Comparison of ENCODE assay signal across 8 cellular contexts in the genomic region with DNA sequence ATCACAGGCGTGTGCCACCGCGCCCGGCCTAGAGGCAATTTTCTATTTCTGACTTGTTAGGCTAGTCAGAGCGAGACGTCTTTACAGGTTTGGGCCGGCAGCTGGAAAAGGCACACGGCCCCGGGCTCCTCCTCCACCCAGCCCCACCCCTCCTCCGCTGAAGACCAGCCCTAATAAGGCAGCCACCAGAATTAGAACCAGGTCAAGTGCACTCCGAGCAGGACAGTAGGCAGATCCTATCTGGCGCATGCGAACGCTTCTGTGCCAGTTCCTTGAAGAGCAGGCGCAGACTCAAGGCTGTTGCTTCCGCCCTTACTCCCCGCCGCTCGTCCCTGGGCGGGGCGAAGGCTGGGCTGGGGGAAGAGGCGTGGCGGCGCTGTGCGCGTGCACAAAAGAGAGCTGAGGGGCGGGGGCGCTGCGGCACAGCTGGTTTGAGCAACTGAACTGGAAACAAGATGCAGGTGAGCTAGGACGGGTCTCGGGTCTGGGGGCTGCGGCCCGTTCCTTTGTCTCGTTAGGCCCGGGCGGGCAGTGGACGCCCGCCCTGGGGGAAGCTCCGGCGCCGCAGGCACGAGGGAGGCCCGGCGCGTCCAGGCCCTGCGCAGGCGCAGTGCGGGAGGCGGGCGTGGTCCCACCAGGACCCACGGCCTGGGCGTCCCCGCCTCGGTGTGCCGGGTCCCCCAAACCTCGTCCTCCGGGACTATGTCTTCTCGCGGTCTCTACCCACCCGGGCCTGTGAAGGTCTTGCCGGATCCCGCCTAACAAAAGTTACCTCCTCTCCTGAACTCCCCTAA. TPM values are rescaled to one million over a fixed set of nuclear protein-coding genes. Genes with fewer than 3 reads are reported as not detected.
A peak's percentile ranks its signal among the peaks of the same experiment; 100 is the strongest.
DNase-seq lines count a peak whose midpoint lies in the region; ATAC-seq, FAIRE-seq and TF ChIP-seq lines count a peak whose summit lies in the region.

PDCL3 (plus strand) TSS at position 381 of the 794 bp plus-strand sequence; CDS start at position 456, 75 bp downstream.

- peaks cover 48% of the 10 kb centered on the region for H3K4me1 Mint-ChIP-seq in CD4-positive, alpha-beta T cell (ENCODE audit: low read depth)

- intact Hi-C loops in CD4-positive, alpha-beta T cell (cut with DNase I, micrococcal nuclease): loop anchor here (1.0 to 10.0 kb wide), 4 partner anchors 18 to 689 kb away; partner anchors contain the start of genes CNOT11 (in 1 of the 2) and TBC1D8 (in 1 of the 2)
- intact Hi-C loops in HepG2 (cut with micrococcal nuclease; ENCODE audit: unreplicated experiment): loop anchor here (5.0 kb wide), 1 partner anchor 146 kb away; the partner anchor contains the start of gene CHST10

- no peaks in the 10 kb centered on the region for H3K9me3 Mint-ChIP-seq in CD4-positive, alpha-beta T cell

- peak within 1 kb of the TSS; percentile 94 for H3K4me3 Mint-ChIP-seq in CD4-positive, alpha-beta T cell

- CTCF ChIA-PET in CD4-positive, alpha-beta T cell (lab: Charles Lee): interaction anchor here (0.7 to 2.6 kb wide), 6 partner anchors 17 to 440 kb away, joined by 3 to 14 read pairs (median 4); no protein-coding TSS in a partner anchor
- CTCF ChIA-PET in HepG2 (lab: Yijun Ruan, JAX; ENCODE audit: low intra/inter-chr PET ratio, low total read pairs): no interaction called here

- H4K20me1 ChIP-seq in HepG2 (ENCODE audit: insufficient read depth, low read length): no peaks in the 10 kb centered on the region

- peak; percentile 66 for TF ChIP-seq RAD21 in HepG2 (CRISPR knock-in tag; IDR thresholded peaks at IDR 0.05)

- peak within 1 kb of the TSS; percentile 63 to 100 (median 99) for H3K4me3 ChIP-seq in HepG2 (replicated peaks in 1 of 3; ENCODE audit: insufficient read depth in 1 of 3, low read depth in 2 of 3, low read length in 3 of 3)

- 0% methylated on average over 21 of the region's 62 CpGs for WGBS in HepG2 (ENCODE audit: low lambda C conversion rate)

- FAIRE-seq in HepG2 (lab: Jason Lieb, UNC): peak; percentile 98

- peaks cover 2 to 10% of the 10 kb centered on the region in 2 experiments; a peak in 4 of 5 replicates for H3K36me3 ChIP-seq in HepG2 (replicated peaks in 1 of 2; ENCODE audit: control insufficient read depth in 1 of 2, insufficient read depth in 2 of 2, low read length in 2 of 2)

- TF ChIP-seq EP300 in HepG2 (IDR thresholded peaks at IDR 0.05; ENCODE audit: low read depth in 2 of 2, low read length in 2 of 2) (no peak), HepG2 (CRISPR knock-in tag; IDR thresholded peaks at IDR 0.05; ENCODE audit: borderline replicate concordance) (peak; percentile 49; the same call in 1 of the 2 replicates)

- H3K4me2 ChIP-seq in HepG2 (ENCODE audit: low read depth, low read length): peak within 1 kb of the TSS; percentile 98

- no peaks in the 10 kb centered on the region for H3K9me3 ChIP-seq in CD4-positive, alpha-beta T cell (ENCODE audit: control insufficient read depth, low read length)
- H3K9me3 ChIP-seq in HepG2 (ENCODE audit: low read length): no peaks in the 10 kb centered on the region

- no peaks in the 10 kb centered on the region for H3K27me3 ChIP-seq in CD4-positive, alpha-beta T cell (ENCODE audit: control insufficient read depth, insufficient read depth, low read length)
- H3K27me3 ChIP-seq in HepG2 (ENCODE audit: control insufficient read depth in 1 of 2, insufficient read depth in 2 of 2, low read length in 2 of 2): no peaks in the 10 kb centered on the region; a peak in 1 of 5 replicates

- peaks cover 45% of the 10 kb centered on the region for H3K4me1 ChIP-seq in HepG2 (ENCODE audit: insufficient read depth, low read length)

- BruUV-seq in HepG2 (replicated peaks; lab: Mats Ljungman, UMichigan): TSS peak; percentile 87

- peak; percentile 88 for ATAC-seq in CD4-positive, alpha-beta T cell (ENCODE audit: poor library complexity)
- ATAC-seq in GM19397 (IDR thresholded peaks at IDR 0.05; ENCODE audit: unreplicated experiment): peak; percentile 94
- ATAC-seq in HG03571 (IDR thresholded peaks at IDR 0.05; ENCODE audit: unreplicated experiment): peak; percentile 91
- ATAC-seq in HepG2: peak; percentile 96

- peak within 1 kb of the TSS; percentile 98 for H3K9ac ChIP-seq in HepG2 (ENCODE audit: insufficient read depth, low read depth, low read length)

- H3K36me3 Mint-ChIP-seq in CD4-positive, alpha-beta T cell (ENCODE audit: low read depth): peaks cover 30% of the 10 kb centered on the region

- DNase-seq in CD4-positive, alpha-beta T cell: peak; percentile 88 to 94 (median 92)
- DNase-seq in NCI-H82 (lab: John Stamatoyannopoulos, UW): peak; percentile 99
- DNase-seq in activated CD4-positive, alpha-beta T cell treated with anti-CD3 and anti-CD28 coated beads, Interleukin-2, amount 50 U/mL, for 48 hours: peak; percentile 92 to 93
- DNase-seq in dermis microvascular lymphatic vessel endothelial cell (ENCODE audit: low read depth in 2 of 2): peak; percentile 79 to 98
- DNase-seq in HepG2 (ENCODE audit: low spot score): peak; percentile 98
- peak; percentile 94 for DNase-seq in stimulated activated CD4-positive, alpha-beta T cell treated with anti-CD3 and anti-CD28 coated beads, Interleukin-4, amount 100 ng/mL, for 1 hour

- H3K27ac ChIP-seq in CD4-positive, alpha-beta T cell (ENCODE audit: low read depth, low read length): peak within 1 kb of the TSS; percentile 74
- peak within 1 kb of the TSS; percentile 87 for H3K27ac ChIP-seq in HepG2 (ENCODE audit: extremely low read length, insufficient read depth, low read length)

- peak; percentile 83 to 91 for TF ChIP-seq POLR2A in HepG2 (IDR thresholded peaks at IDR 0.05; ENCODE audit: insufficient read depth in 1 of 2, low read depth in 2 of 2, low read length in 2 of 2)

- TF ChIP-seq CTCF in CD4-positive, alpha-beta T cell (IDR thresholded peaks at IDR 0.05): no peak
- TF ChIP-seq CTCF in HepG2 (CRISPR knock-in tag; IDR thresholded peaks at IDR 0.05): peak; percentile 64

- peak within 1 kb of the TSS; percentile 97 for H2AFZ ChIP-seq in HepG2 (ENCODE audit: low read length)

- in situ Hi-C loops in HepG2 (cut with HindIII; ENCODE audit: extremely low pct_ligation_motif_present, low pct_unique_long_range_greater_than_20kb): no loop called here

- H3K27ac Mint-ChIP-seq in CD4-positive, alpha-beta T cell: peak within 1 kb of the TSS; percentile 97

- no peaks in the 10 kb centered on the region for H3K27me3 Mint-ChIP-seq in CD4-positive, alpha-beta T cell

- POLR2A ChIA-PET in CD4-positive, alpha-beta T cell (lab: Charles Lee): interaction anchor here (0.5 to 4.3 kb wide), 29 partner anchors 8 to 1910 kb away, joined by 3 to 101 read pairs (median 4); partner anchors contain the start of genes AFF3, C2orf15, CHST10 and RNF149
- POLR2A ChIA-PET in HepG2 (lab: Yijun Ruan, JAX): interaction anchor here (0.6 to 2.0 kb wide), 18 partner anchors 8 to 1422 kb away, joined by 3 to 26 read pairs (median 4); partner anchors contain the start of genes CHST10, EIF5B and RPL31

- peaks cover 14% of the 10 kb centered on the region for H3K79me2 ChIP-seq in HepG2 (ENCODE audit: insufficient read depth, low read length)

TF ChIP-seq in HepG2, 621 proteins besides CTCF, POLR2A, EP300 and RAD21 (continues in another document):
- TF ChIP-seq FOSL2 (CRISPR knock-in tag; IDR thresholded peaks at IDR 0.05) (0 out of 2 replicates have a peak, but pooled peaks have one; percentile 31), HDAC1 (CRISPR knock-in tag; IDR thresholded peaks at IDR 0.05) (peak; percentile 80), STAT5B (CRISPR knock-in tag; IDR thresholded peaks at IDR 0.05) (no peak), ATF7 (IDR thresholded peaks at IDR 0.05) (no peak), ATF7 (CRISPR knock-in tag; IDR thresholded peaks at IDR 0.05) (no peak; the same call in 1 of the 2 replicates), NCOA5 (CRISPR knock-in tag; IDR thresholded peaks at IDR 0.05) (no peak), ZNF740 (CRISPR knock-in tag; IDR thresholded peaks at IDR 0.05) (no peak; the same call in 1 of the 2 replicates), EED (CRISPR knock-in tag; IDR thresholded peaks at IDR 0.05) (peak; percentile 89), CREM (IDR thresholded peaks at IDR 0.05) (peak; percentile 49; the same call in 1 of the 2 replicates), CREM (CRISPR knock-in tag; IDR thresholded peaks at IDR 0.05) (no peak), SALL2 (CRISPR knock-in tag; IDR thresholded peaks at IDR 0.05) (peak; percentile 90; the same call in 1 of the 2 replicates), NR2C2 (CRISPR knock-in tag; IDR thresholded peaks at IDR 0.05; ENCODE audit: borderline replicate concordance) (peak; percentile 96), ZNF720 (CRISPR knock-in tag; IDR thresholded peaks at IDR 0.05) (no peak)

RNA-seq across cellular contexts. Expression of gene PDCL3, which starts in this region (rescaled TPM):
- 10 to 100 TPM; 31.7 to 34.6 TPM for total RNA-seq in CD4-positive, alpha-beta T cell
- total RNA-seq in dermis microvascular lymphatic vessel endothelial cell (13.8 and 15.0 TPM in 2 replicates), HepG2 (2016; rRNA removed; fragmentation: Illumina TruSeq; extraction: Trizol) (24.4 and 36.9 TPM in 2 replicates)
- 7.1 and 7.4 TPM in 2 replicates for total RNA-seq in HepG2 (2016; cell fraction: cytosol; rRNA removed; fragmentation: Illumina TruSeq; extraction: Trizol; ENCODE audit: low read depth)
- total RNA-seq in HepG2 (2016; cell fraction: insoluble cytoplasmic fraction; rRNA removed; fragmentation: Illumina TruSeq; extraction: Trizol): 26.6 and 35.1 TPM in 2 replicates
- total RNA-seq in HepG2 (2016; cell fraction: membrane; rRNA removed; fragmentation: Illumina TruSeq; extraction: Trizol): 9.5 and 9.9 TPM in 2 replicates
- 13.4 and 14.5 TPM in 2 replicates for total RNA-seq in HepG2 (2016; cell fraction: nucleus; rRNA removed; fragmentation: Illumina TruSeq; extraction: Trizol)
- polyA plus RNA-seq in HepG2 (2011; rRNA removed): 14.4 TPM in 2 replicates
- 9.9 and 15.6 TPM in 2 replicates for polyA plus RNA-seq in HepG2 (2011; cell fraction: cytosol; rRNA removed)
- polyA plus RNA-seq in HepG2 (2011; cell fraction: nucleus; rRNA removed): 2.6 and 4.0 TPM in 2 replicates
- polyA plus RNA-seq in HepG2 (2012): 22.1 and 23.8 TPM in 2 replicates
- polyA plus RNA-seq in HepG2 (2016; cell fraction: cytosol; fragmentation: Illumina TruSeq; extraction: Trizol; ENCODE audit: low read depth): 11.7 and 12.3 TPM in 2 replicates
- 64.8 and 71.4 TPM in 2 replicates for polyA plus RNA-seq in HepG2 (2016; cell fraction: insoluble cytoplasmic fraction; fragmentation: Illumina TruSeq; extraction: Trizol; ENCODE audit: low read depth)
- 12.5 and 13.1 TPM in 2 replicates for polyA plus RNA-seq in HepG2 (2016; cell fraction: membrane; fragmentation: Illumina TruSeq; extraction: Trizol; ENCODE audit: low read depth)
- 26.6 and 28.1 TPM in 2 replicates for polyA plus RNA-seq in HepG2 (2016; cell fraction: nucleus; fragmentation: Illumina TruSeq; extraction: Trizol; ENCODE audit: insufficient read depth, low read depth)
- polyA minus RNA-seq in HepG2 (2011; rRNA and poly(A)+ RNA removed; ENCODE audit: low replicate concordance): 5.0 and 7.5 TPM in 2 replicates
- 5.8 and 6.1 TPM in 2 replicates for polyA minus RNA-seq in HepG2 (2011; cell fraction: cytosol; rRNA and poly(A)+ RNA removed)
- 7.0 and 10.1 TPM in 2 replicates for polyA minus RNA-seq in HepG2 (2011; cell fraction: nucleus; rRNA and poly(A)+ RNA removed)

Comparison
In these comparisons a context has a peak if more than half of its experiments do, and no peak if none do; other contexts are left out.
1. Peak in every context shown above with its lines: DNase-seq, ATAC-seq, H3K4me3 ChIP-seq and H3K27ac ChIP-seq.